In genomic region chr2:240369725-240370585, GRCh38 we compare ENCODE assay signal across 9 cellular contexts.
DNase-seq lines count a peak whose midpoint lies in the region; ATAC-seq and FAIRE-seq lines count a peak whose summit lies in the region.
"Had no signal": no experiment of that assay in that cellular context is flagged by ENCODE, and none has a peak within 500 bp of the region (broad histone marks: within the 10 kb centered on the region; RNA-seq: fewer than 3 reads in every experiment).

No MANE protein-coding gene starts in this region.

- DNase-seq in MG63 (peak; percentile 97), epithelial cell of prostate (ENCODE audit: low read depth, low spot score) (peak; percentile 66), midbrain (lab: John Stamatoyannopoulos, UW) (peak; percentile 46), urothelium cell line (ENCODE audit: low spot score) (peak; percentile 98), KG1 (lab: John Stamatoyannopoulos, UW) (no peak)
- DNase-seq in activated CD4-positive, CD25-positive, alpha-beta regulatory T cell treated with anti-CD3 and anti-CD28 coated beads, Interleukin-2, amount 50 U/mL, for 72 hours: no peak
- DNase-seq: OCI-M1 had no signal

- peak overlapping the region; percentile 80 for H3K27ac ChIP-seq in epithelial cell of prostate

- peak; percentile 96 for FAIRE-seq in urothelium cell line (lab: Jason Lieb, UNC)

- H3K9me3 ChIP-seq in MG63: no peaks in the 10 kb centered on the region

- H3K36me3 ChIP-seq in MG63: no peaks in the 10 kb centered on the region

- H3K27me3 ChIP-seq in MG63: no peaks in the 10 kb centered on the region

- H3K4me3 ChIP-seq in MG63: no peak overlapping the region

- ATAC-seq in GM18502 (IDR thresholded peaks at IDR 0.05; ENCODE audit: poor library complexity, unreplicated experiment): no peak
- no peak for ATAC-seq in GM21717 (IDR thresholded peaks at IDR 0.05; ENCODE audit: unreplicated experiment)

Comparison
In these comparisons a context has a peak if more than half of its experiments do, and no peak if none do; other contexts are left out.
1. DNase-seq: peak in MG63 (single experiment), epithelial cell of prostate (single experiment), midbrain (single experiment) and urothelium cell line (single experiment); none in KG1 (single experiment) and activated CD4-positive, CD25-positive, alpha-beta regulatory T cell treated with anti-CD3 and anti-CD28 coated beads, Interleukin-2, amount 50 U/mL, for 72 hours (single experiment).